ENCODE assay signal across 23 cellular contexts in the genomic region with DNA sequence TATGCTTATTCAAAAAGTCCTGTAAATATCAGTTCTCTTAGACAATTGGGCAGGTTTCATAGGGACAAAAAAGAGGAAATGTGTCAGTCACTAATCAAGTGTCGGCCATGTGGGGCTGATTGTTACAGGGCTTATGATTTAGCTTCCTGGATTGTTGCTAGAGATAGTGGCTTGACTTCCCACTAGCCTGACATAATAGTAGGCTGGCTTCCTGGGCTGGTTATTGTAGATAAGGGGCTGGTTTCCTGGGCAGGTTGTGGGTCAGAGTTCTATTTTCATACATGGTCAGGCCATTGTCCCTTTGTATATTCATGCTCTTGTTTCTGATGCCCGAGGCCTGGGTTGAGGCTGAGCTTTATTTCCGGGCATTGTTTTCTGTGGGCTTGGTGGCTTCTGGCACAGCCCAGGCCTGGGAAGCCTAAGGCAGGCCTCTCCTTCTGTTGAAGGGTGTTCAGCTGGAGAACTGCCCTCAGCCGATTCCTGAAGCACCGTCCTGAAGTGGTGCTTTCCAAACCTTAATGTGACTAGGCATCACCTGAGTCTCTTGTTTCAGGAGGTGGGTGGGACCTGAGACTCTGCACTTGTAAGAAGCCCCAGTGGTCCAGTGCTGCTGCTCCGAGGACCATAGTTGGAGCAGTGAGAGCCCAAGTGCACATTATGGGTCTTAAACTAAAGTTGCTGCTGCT. TPM values are rescaled to one million over a fixed set of nuclear protein-coding genes. Genes with fewer than 3 reads are reported as not detected.
DNase-seq lines count a peak whose midpoint lies in the region; ATAC-seq, FAIRE-seq and TF ChIP-seq lines count a peak whose summit lies in the region.
"Had no signal": no experiment of that assay in that cellular context is flagged by ENCODE, and none has a peak within 500 bp of the region (broad histone marks: within the 10 kb centered on the region; RNA-seq: fewer than 3 reads in every experiment).

No MANE protein-coding gene starts in this region.

- TF ChIP-seq POLR2A in HepG2 (IDR thresholded peaks at IDR 0.05; ENCODE audit: insufficient read depth in 1 of 2, low read depth in 2 of 2, low read length in 2 of 2) = no peak
- no peak for TF ChIP-seq POLR2A in right lobe of liver (IDR thresholded peaks at IDR 0.05)
- TF ChIP-seq POLR2A in upper lobe of left lung (IDR thresholded peaks at IDR 0.05) = no peak

- POLR2A ChIA-PET in HepG2 (lab: Yijun Ruan, JAX) = no interaction called here

- intact Hi-C loops in HepG2 (cut with micrococcal nuclease; ENCODE audit: unreplicated experiment) (no loop called here), right lobe of liver (cut with DNase I) (no loop called here)

- in situ Hi-C loops in HepG2 (cut with HindIII; ENCODE audit: extremely low pct_ligation_motif_present, low pct_unique_long_range_greater_than_20kb) = no loop called here

- H3K9ac ChIP-seq in HepG2 (ENCODE audit: insufficient read depth, low read depth, low read length) = no peak overlapping the region

- H3K4me1 ChIP-seq in HepG2 (ENCODE audit: insufficient read depth, low read length) (no peaks in the 10 kb centered on the region), right lobe of liver (no peaks in the 10 kb centered on the region), upper lobe of left lung (peaks cover 0 to 4% (median 0%) of the 10 kb centered on the region in 4 donors)
- H3K4me1 ChIP-seq: BE2C had no signal

- H3K27me3 ChIP-seq in HepG2 (ENCODE audit: control insufficient read depth in 1 of 2, insufficient read depth in 2 of 2, low read length in 2 of 2) (peaks cover 0 to under 1% of the 10 kb centered on the region in 2 experiments; a peak in 2 of 5 replicates), right lobe of liver (no peaks in the 10 kb centered on the region), upper lobe of left lung (no peaks in the 10 kb centered on the region)
- H3K27me3 ChIP-seq: BE2C had no signal

- CTCF ChIA-PET in HepG2 (lab: Yijun Ruan, JAX; ENCODE audit: low intra/inter-chr PET ratio, low total read pairs) = no interaction called here

- FAIRE-seq in HepG2 (lab: Jason Lieb, UNC) = no peak
- FAIRE-seq: GM12892, K562 had no signal

- TF ChIP-seq EP300 in HepG2 (IDR thresholded peaks at IDR 0.05; ENCODE audit: low read depth in 2 of 2, low read length in 2 of 2) (no peak), HepG2 (CRISPR knock-in tag; IDR thresholded peaks at IDR 0.05; ENCODE audit: borderline replicate concordance) (no peak), upper lobe of left lung (IDR thresholded peaks at IDR 0.05) (no peak)

- no peaks in the 10 kb centered on the region for H4K20me1 ChIP-seq in HepG2 (ENCODE audit: insufficient read depth, low read length)

- no peak overlapping the region for H3K4me3 ChIP-seq in HepG2 (replicated peaks in 1 of 3; ENCODE audit: insufficient read depth in 1 of 3, low read depth in 2 of 3, low read length in 3 of 3)
- no peak overlapping the region for H3K4me3 ChIP-seq in right lobe of liver
- H3K4me3 ChIP-seq in upper lobe of left lung = no peak overlapping the region
- H3K4me3 ChIP-seq: K562 had no signal

- BruUV-seq in HepG2 (replicated peaks; lab: Mats Ljungman, UMichigan) = no TSS peak

- H3K79me2 ChIP-seq in HepG2 (ENCODE audit: insufficient read depth, low read length) = no peaks in the 10 kb centered on the region

- ATAC-seq in HepG2 (no peak), right lobe of liver (no peak), upper lobe of left lung (ENCODE audit: low FRiP score in 2 of 2) (peak; percentile 29 to 59), HG03439 (IDR thresholded peaks at IDR 0.05; ENCODE audit: unreplicated experiment) (no peak)
- ATAC-seq: K562 had no signal

- no peak overlapping the region for H2AFZ ChIP-seq in HepG2 (ENCODE audit: low read length)

- H3K27ac ChIP-seq in HepG2 (ENCODE audit: extremely low read length, insufficient read depth, low read length) (no peak overlapping the region), right lobe of liver (no peak overlapping the region), upper lobe of left lung (no peak overlapping the region)

- H3K4me2 ChIP-seq in HepG2 (ENCODE audit: low read depth, low read length) = no peak overlapping the region

- no peak for TF ChIP-seq RAD21 in HepG2 (CRISPR knock-in tag; IDR thresholded peaks at IDR 0.05)

- TF ChIP-seq CTCF in HepG2 (CRISPR knock-in tag; IDR thresholded peaks at IDR 0.05) = no peak
- TF ChIP-seq CTCF in right lobe of liver (IDR thresholded peaks at IDR 0.05) = no peak
- TF ChIP-seq CTCF in upper lobe of left lung (IDR thresholded peaks at IDR 0.05) = no peak

- DNase-seq in HepG2 (ENCODE audit: low spot score) (no peak), right lobe of liver (no peak), MV-4-11 (lab: John Stamatoyannopoulos, UW) (peak; percentile 39), UCSD-AML1 (lab: John Stamatoyannopoulos, UW; ENCODE audit: unreplicated experiment) (peak; percentile 26), upper lobe of left lung (peak in 1 of 2 donors; percentile 65), NCI-H1694 treated with DMSO at 0.1 percent for 48 hours (lab: John Stamatoyannopoulos, UW) (no peak), NCI-H1092 treated with DMSO at 0.1 percent for 48 hours (lab: John Stamatoyannopoulos, UW) (no peak)
- DNase-seq: BE2C; CD4-positive, CD25-positive, alpha-beta regulatory T cell; COR-L47; DND-41; H7; MM.1S; NCI-H1930; NCI-H345; NCI-H526; Right ventricle myocardium superior; SW 1271 had no signal

- H3K36me3 ChIP-seq in HepG2 (replicated peaks in 1 of 2; ENCODE audit: control insufficient read depth in 1 of 2, insufficient read depth in 2 of 2, low read length in 2 of 2) = no peaks in the 10 kb centered on the region
- no peaks in the 10 kb centered on the region for H3K36me3 ChIP-seq in right lobe of liver
- no peaks in the 10 kb centered on the region for H3K36me3 ChIP-seq in upper lobe of left lung
- H3K36me3 ChIP-seq: BE2C had no signal

- 9% methylated on average over 5 of the region's 6 CpGs for WGBS in HepG2 (ENCODE audit: low lambda C conversion rate)
- 67% methylated on average over 1 of the region's 6 CpGs for WGBS in right lobe of liver (ENCODE audit: insufficient coverage, low coverage, low lambda C conversion rate, missing lambda C conversion rate)
- WGBS in upper lobe of left lung, 2 donors = 59 to 72% methylated on average over 6 of the region's 6 CpGs

- H3K9me3 ChIP-seq in HepG2 (ENCODE audit: low read length) (peaks cover 16% of the 10 kb centered on the region), right lobe of liver (no peaks in the 10 kb centered on the region), upper lobe of left lung (peaks cover 0 to 4% (median 0%) of the 10 kb centered on the region in 4 donors)
- H3K9me3 ChIP-seq: BE2C had no signal

RNA-seq across cellular contexts. Expression of gene CD8B2, which starts 37.0 kb away (rescaled TPM):
- total RNA-seq in HepG2 (2016; rRNA removed; fragmentation: Illumina TruSeq; extraction: Trizol) = not detected in 2 replicates
- not detected in 2 replicates for total RNA-seq in HepG2 (2016; cell fraction: cytosol; rRNA removed; fragmentation: Illumina TruSeq; extraction: Trizol; ENCODE audit: low read depth)
- not detected in 2 replicates for total RNA-seq in HepG2 (2016; cell fraction: insoluble cytoplasmic fraction; rRNA removed; fragmentation: Illumina TruSeq; extraction: Trizol)
- total RNA-seq in HepG2 (2016; cell fraction: membrane; rRNA removed; fragmentation: Illumina TruSeq; extraction: Trizol) = not detected in 2 replicates
- not detected in 2 replicates for total RNA-seq in HepG2 (2016; cell fraction: nucleus; rRNA removed; fragmentation: Illumina TruSeq; extraction: Trizol)
- polyA plus RNA-seq in HepG2 (2011; rRNA removed) = not detected in 2 replicates
- polyA plus RNA-seq in HepG2 (2011; cell fraction: cytosol; rRNA removed) = not detected in 2 replicates
- not detected in 2 replicates for polyA plus RNA-seq in HepG2 (2011; cell fraction: nucleus; rRNA removed)
- polyA plus RNA-seq in HepG2 (2012) = not detected in 2 replicates
- polyA plus RNA-seq in HepG2 (2016; cell fraction: cytosol; fragmentation: Illumina TruSeq; extraction: Trizol; ENCODE audit: low read depth) = not detected in 2 replicates
- not detected in 2 replicates for polyA plus RNA-seq in HepG2 (2016; cell fraction: insoluble cytoplasmic fraction; fragmentation: Illumina TruSeq; extraction: Trizol; ENCODE audit: low read depth)
- polyA plus RNA-seq in HepG2 (2016; cell fraction: membrane; fragmentation: Illumina TruSeq; extraction: Trizol; ENCODE audit: low read depth) = not detected in 2 replicates
- not detected in 2 replicates for polyA plus RNA-seq in HepG2 (2016; cell fraction: nucleus; fragmentation: Illumina TruSeq; extraction: Trizol; ENCODE audit: insufficient read depth, low read depth)
- not detected in 2 replicates for polyA minus RNA-seq in HepG2 (2011; rRNA and poly(A)+ RNA removed; ENCODE audit: low replicate concordance)
- polyA minus RNA-seq in HepG2 (2011; cell fraction: cytosol; rRNA and poly(A)+ RNA removed) = not detected in 2 replicates
- polyA minus RNA-seq in HepG2 (2011; cell fraction: nucleus; rRNA and poly(A)+ RNA removed) = not detected in 2 replicates
- total RNA-seq in right lobe of liver = not detected
- total RNA-seq in upper lobe of left lung = under 1 TPM in 1 of 6 donors, not detected in 5; 0.30 TPM
- total RNA-seq: A673; CD4-positive, CD25-positive, alpha-beta regulatory T cell; H7; K562; Right ventricle myocardium superior; SK-MEL-5 had no signal

RNA-seq across cellular contexts. Expression of gene RGPD3, which starts 55.9 kb away (rescaled TPM):
- total RNA-seq in HepG2 (2016; rRNA removed; fragmentation: Illumina TruSeq; extraction: Trizol) (0.24 and 0.53 TPM in 2 replicates), right lobe of liver (under 1 TPM; 0.11 to 0.31 (median 0.15) TPM), upper lobe of left lung (1 to 10 TPM in 2 of 6 donors, under 1 TPM in 4; 0.13 to 2.1 (median 0.73) TPM)
- total RNA-seq in HepG2 (2016; cell fraction: cytosol; rRNA removed; fragmentation: Illumina TruSeq; extraction: Trizol; ENCODE audit: low read depth) = 0.09 and 0.10 TPM in 2 replicates
- 0.28 and 0.49 TPM in 2 replicates for total RNA-seq in HepG2 (2016; cell fraction: insoluble cytoplasmic fraction; rRNA removed; fragmentation: Illumina TruSeq; extraction: Trizol)
- total RNA-seq in HepG2 (2016; cell fraction: membrane; rRNA removed; fragmentation: Illumina TruSeq; extraction: Trizol) = 0.10 and 0.15 TPM in 2 replicates
- 0.41 and 0.50 TPM in 2 replicates for total RNA-seq in HepG2 (2016; cell fraction: nucleus; rRNA removed; fragmentation: Illumina TruSeq; extraction: Trizol)
- 0.05 and 0.13 TPM in 2 replicates for polyA plus RNA-seq in HepG2 (2011; rRNA removed)
- 0.08 and 0.12 TPM in 2 replicates for polyA plus RNA-seq in HepG2 (2011; cell fraction: cytosol; rRNA removed)
- 0.27 and 0.28 TPM in 2 replicates for polyA plus RNA-seq in HepG2 (2011; cell fraction: nucleus; rRNA removed)
- 0.25 and 0.33 TPM in 2 replicates for polyA plus RNA-seq in HepG2 (2012)
- polyA plus RNA-seq in HepG2 (2016; cell fraction: cytosol; fragmentation: Illumina TruSeq; extraction: Trizol; ENCODE audit: low read depth) = 0.03 TPM in 1 of 2 replicates, not detected in the other
- polyA plus RNA-seq in HepG2 (2016; cell fraction: insoluble cytoplasmic fraction; fragmentation: Illumina TruSeq; extraction: Trizol; ENCODE audit: low read depth) = 0.10 and 0.14 TPM in 2 replicates
- polyA plus RNA-seq in HepG2 (2016; cell fraction: membrane; fragmentation: Illumina TruSeq; extraction: Trizol; ENCODE audit: low read depth) = not detected in 2 replicates
- 0.59 and 0.68 TPM in 2 replicates for polyA plus RNA-seq in HepG2 (2016; cell fraction: nucleus; fragmentation: Illumina TruSeq; extraction: Trizol; ENCODE audit: insufficient read depth, low read depth)
- polyA minus RNA-seq in HepG2 (2011; rRNA and poly(A)+ RNA removed; ENCODE audit: low replicate concordance) = 0.04 and 0.07 TPM in 2 replicates
- polyA minus RNA-seq in HepG2 (2011; cell fraction: cytosol; rRNA and poly(A)+ RNA removed) = 0.10 TPM in 1 of 2 replicates, not detected in the other
- polyA minus RNA-seq in HepG2 (2011; cell fraction: nucleus; rRNA and poly(A)+ RNA removed) = 0.64 and 0.75 TPM in 2 replicates
- total RNA-seq: K562, SK-MEL-5 had no signal

Comparison
In these comparisons a context has a peak if more than half of its experiments do, and no peak if none do; other contexts are left out.
1. ATAC-seq: peak in upper lobe of left lung (2 of 2); none in HepG2 (single experiment), right lobe of liver (0 of 4) and HG03439 (single experiment).
2. DNase-seq: peak in MV-4-11 (single experiment) and UCSD-AML1 (single experiment); none in HepG2 (single experiment), right lobe of liver (0 of 3), NCI-H1694 treated with DMSO at 0.1 percent for 48 hours (single experiment) and NCI-H1092 treated with DMSO at 0.1 percent for 48 hours (single experiment).